Comparison of ENCODE assay signal across 1 cellular context in genomic region chr12:13536219-13536910, GRCh38.
TF ChIP-seq lines count a peak whose summit lies in the region.

No MANE protein-coding gene starts in this region.

TF ChIP-seq in GM23338, 12 proteins besides CTCF, POLR2A, EP300 and RAD21 (continued from another document):
- TF ChIP-seq JUNB (IDR thresholded peaks at IDR 0.05; ENCODE audit: unreplicated experiment) = no peak
- no peak for TF ChIP-seq EZH2phosphoT487 (IDR thresholded peaks at IDR 0.05; ENCODE audit: unreplicated experiment)
- no peak for TF ChIP-seq POLR2AphosphoS5 (IDR thresholded peaks at IDR 0.05; ENCODE audit: low read depth)
- TF ChIP-seq ETS1 (IDR thresholded peaks at IDR 0.05) = no peak
- TF ChIP-seq ZNF462 (CRISPR knock-in tag; IDR thresholded peaks at IDR 0.05) = no peak
- no peak for TF ChIP-seq STAT1 (IDR thresholded peaks at IDR 0.05; ENCODE audit: unreplicated experiment)
- no peak for TF ChIP-seq CREB1 (CRISPR knock-in tag; IDR thresholded peaks at IDR 0.05; ENCODE audit: low read depth)
- no peak for TF ChIP-seq ZNF114 (CRISPR knock-in tag; IDR thresholded peaks at IDR 0.05)
TF ChIP-seq in GM23338: peak in this region for 0.
